Comparison of ENCODE assay signal across 1 cellular context in the genomic region with DNA sequence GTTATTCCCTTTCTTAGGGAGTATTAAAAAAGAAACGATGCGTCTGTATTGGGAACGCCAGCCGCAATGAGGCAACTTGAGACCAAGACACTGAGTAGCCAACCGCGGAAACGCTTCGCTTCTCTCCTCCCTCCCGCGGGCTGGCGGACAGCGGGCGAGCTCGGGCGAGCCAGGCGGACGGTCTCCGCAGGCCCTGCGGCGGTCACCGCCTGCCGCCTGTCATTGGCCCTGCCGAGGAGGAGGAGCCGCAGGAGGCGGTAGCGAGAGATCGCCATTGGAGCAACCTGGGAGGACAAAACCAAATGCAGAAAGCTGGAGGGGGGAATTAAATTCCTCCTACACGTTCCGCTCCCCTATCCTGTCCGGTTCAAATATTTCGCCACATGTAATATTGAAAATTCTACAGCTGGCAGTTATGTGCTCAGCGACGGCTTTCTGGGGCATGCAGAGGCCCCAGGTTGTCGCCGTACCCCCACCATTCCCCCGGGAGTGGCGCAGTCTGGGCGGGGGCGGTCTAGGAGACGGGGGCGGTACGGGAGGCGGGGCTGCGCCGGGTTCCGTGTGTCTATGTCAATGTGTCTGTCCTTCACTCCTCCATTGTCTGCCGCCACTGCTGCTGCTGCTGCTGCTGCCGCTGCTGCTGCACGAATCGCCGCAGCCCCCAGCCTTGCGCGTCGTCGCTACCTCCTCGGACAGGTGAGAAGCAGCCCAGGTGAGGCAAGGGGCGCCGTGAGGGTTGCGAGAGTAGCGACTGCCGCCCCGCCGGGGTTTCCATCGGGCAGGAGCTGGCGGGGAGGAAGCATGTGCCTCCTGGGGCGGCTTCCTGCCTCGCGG.
TF ChIP-seq lines count a peak whose summit lies in the region.

Gene ANKMY2 (minus strand): TSS at position 162 of the 834 bp plus-strand sequence. CDS start 181 bp downstream, outside the sequence.
Gene BZW2 (plus strand): TSS at position 589 of the 834 bp plus-strand sequence. CDS start 19,263 bp downstream, outside the sequence.

TF ChIP-seq in HepG2, 621 proteins besides CTCF, POLR2A, EP300 and RAD21 (continued from another document and continues in another):
- TF ChIP-seq ZBTB2 (CRISPR knock-in tag; IDR thresholded peaks at IDR 0.05; ENCODE audit: low read depth) (0 out of 2 replicates have a peak, but pooled peaks have one; percentile 37), HNF4G (IDR thresholded peaks at IDR 0.05; ENCODE audit: borderline replicate concordance, low read depth, low read length) (no peak), HNF4G (CRISPR knock-in tag; IDR thresholded peaks at IDR 0.05; ENCODE audit: borderline replicate concordance, low read depth) (no peak), SOX6 (IDR thresholded peaks at IDR 0.05) (no peak), SOX6 (CRISPR knock-in tag; IDR thresholded peaks at IDR 0.05) (peak; percentile 67; the same call in 1 of the 2 replicates), TP53 (CRISPR knock-in tag; conservative IDR thresholded peaks at IDR 0.05) (no peak), ZMYM3 (CRISPR knock-in tag; IDR thresholded peaks at IDR 0.05) (no peak), ARNT2 (CRISPR knock-in tag; IDR thresholded peaks at IDR 0.05; ENCODE audit: low read depth) (peak; percentile 60), NFATC3 (CRISPR knock-in tag; IDR thresholded peaks at IDR 0.05) (no peak), ZNF776 (CRISPR knock-in tag; IDR thresholded peaks at IDR 0.05) (peak; percentile 89; the same call in 1 of the 2 replicates), KDM1A (CRISPR knock-in tag; IDR thresholded peaks at IDR 0.05) (no peak), HDAC2 (CRISPR knock-in tag; IDR thresholded peaks at IDR 0.05) (no peak; the same call in 1 of the 2 replicates), SNAI1 (CRISPR knock-in tag; IDR thresholded peaks at IDR 0.05; ENCODE audit: borderline replicate concordance) (peak; percentile 78; the same call in 1 of the 2 replicates), THRA (CRISPR knock-in tag; IDR thresholded peaks at IDR 0.05; ENCODE audit: borderline replicate concordance) (peak; percentile 13; the same call in 1 of the 2 replicates), AGO1 (IDR thresholded peaks at IDR 0.05; ENCODE audit: low read depth, low read length, poor library complexity, severe bottlenecking) (peak; percentile 51), ZNF484 (CRISPR knock-in tag; IDR thresholded peaks at IDR 0.05; ENCODE audit: borderline replicate concordance, low read depth) (0 out of 2 replicates have a peak, but pooled peaks have one; percentile 55), ZNF362 (CRISPR knock-in tag; IDR thresholded peaks at IDR 0.05; ENCODE audit: borderline replicate concordance) (peak; percentile 22; the same call in 1 of the 2 replicates), ATF1 (CRISPR knock-in tag; IDR thresholded peaks at IDR 0.05) (no peak), SSRP1 (CRISPR knock-in tag; IDR thresholded peaks at IDR 0.05) (no peak), TOPORS (CRISPR knock-in tag; IDR thresholded peaks at IDR 0.05) (peak; percentile 0; the same call in 1 of the 2 replicates), ZNF143 (CRISPR knock-in tag; IDR thresholded peaks at IDR 0.05) (peak; percentile 8; the same call in 1 of the 2 replicates), ZNF883 (CRISPR knock-in tag; IDR thresholded peaks at IDR 0.05; ENCODE audit: not compliant biosample characterization) (peak; percentile 55), ZNF660 (CRISPR knock-in tag; IDR thresholded peaks at IDR 0.05; ENCODE audit: borderline replicate concordance, low read depth) (no peak), ZFX (CRISPR knock-in tag; IDR thresholded peaks at IDR 0.05; ENCODE audit: low read depth) (peak; percentile 81), ZBTB7B (CRISPR knock-in tag; IDR thresholded peaks at IDR 0.05) (peak; percentile 35), PITX1 (CRISPR knock-in tag; IDR thresholded peaks at IDR 0.05) (peak; percentile 65; the same call in 1 of the 2 replicates), ZNF75D (CRISPR knock-in tag; IDR thresholded peaks at IDR 0.05; ENCODE audit: borderline replicate concordance) (0 out of 2 replicates have a peak, but pooled peaks have one; percentile 44), ZNF121 (CRISPR knock-in tag; IDR thresholded peaks at IDR 0.05) (0 out of 2 replicates have a peak, but pooled peaks have one; percentile 9), ONECUT2 (CRISPR knock-in tag; IDR thresholded peaks at IDR 0.05) (no peak), TBX2 (CRISPR knock-in tag; IDR thresholded peaks at IDR 0.05; ENCODE audit: borderline replicate concordance) (0 out of 2 replicates have a peak, but pooled peaks have one; percentile 26), TOE1 (CRISPR knock-in tag; IDR thresholded peaks at IDR 0.05) (no peak), ZNF616 (CRISPR knock-in tag; IDR thresholded peaks at IDR 0.05; ENCODE audit: low read depth) (no peak), HOXA5 (CRISPR knock-in tag; IDR thresholded peaks at IDR 0.05) (no peak; the same call in 1 of the 2 replicates), MED1 (CRISPR knock-in tag; IDR thresholded peaks at IDR 0.05) (peak; percentile 65; the same call in 1 of the 2 replicates), ZNF839 (CRISPR knock-in tag; IDR thresholded peaks at IDR 0.05; ENCODE audit: borderline replicate concordance) (peak; percentile 20; the same call in 1 of the 2 replicates), HES4 (CRISPR knock-in tag; IDR thresholded peaks at IDR 0.05; ENCODE audit: borderline replicate concordance) (0 out of 2 replicates have a peak, but pooled peaks have one; percentile 20), ZFP36 (IDR thresholded peaks at IDR 0.05; ENCODE audit: borderline replicate concordance, low read depth, low read length, partially characterized antibody) (no peak), NCOA2 (CRISPR knock-in tag; IDR thresholded peaks at IDR 0.05) (peak; percentile 47), PRDM10 (CRISPR knock-in tag; IDR thresholded peaks at IDR 0.05; ENCODE audit: low read depth) (peak; percentile 100)
- TF ChIP-seq, protein P1, sequence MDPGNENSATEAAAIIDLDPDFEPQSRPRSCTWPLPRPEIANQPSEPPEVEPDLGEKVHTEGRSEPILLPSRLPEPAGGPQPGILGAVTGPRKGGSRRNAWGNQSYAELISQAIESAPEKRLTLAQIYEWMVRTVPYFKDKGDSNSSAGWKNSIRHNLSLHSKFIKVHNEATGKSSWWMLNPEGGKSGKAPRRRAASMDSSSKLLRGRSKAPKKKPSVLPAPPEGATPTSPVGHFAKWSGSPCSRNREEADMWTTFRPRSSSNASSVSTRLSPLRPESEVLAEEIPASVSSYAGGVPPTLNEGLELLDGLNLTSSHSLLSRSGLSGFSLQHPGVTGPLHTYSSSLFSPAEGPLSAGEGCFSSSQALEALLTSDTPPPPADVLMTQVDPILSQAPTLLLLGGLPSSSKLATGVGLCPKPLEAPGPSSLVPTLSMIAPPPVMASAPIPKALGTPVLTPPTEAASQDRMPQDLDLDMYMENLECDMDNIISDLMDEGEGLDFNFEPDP (CRISPR knock-in tag; conservative IDR thresholded peaks at IDR 0.05) = 0 out of 2 replicates have a peak, but pooled peaks have one; percentile 75
- TF ChIP-seq, protein P2, sequence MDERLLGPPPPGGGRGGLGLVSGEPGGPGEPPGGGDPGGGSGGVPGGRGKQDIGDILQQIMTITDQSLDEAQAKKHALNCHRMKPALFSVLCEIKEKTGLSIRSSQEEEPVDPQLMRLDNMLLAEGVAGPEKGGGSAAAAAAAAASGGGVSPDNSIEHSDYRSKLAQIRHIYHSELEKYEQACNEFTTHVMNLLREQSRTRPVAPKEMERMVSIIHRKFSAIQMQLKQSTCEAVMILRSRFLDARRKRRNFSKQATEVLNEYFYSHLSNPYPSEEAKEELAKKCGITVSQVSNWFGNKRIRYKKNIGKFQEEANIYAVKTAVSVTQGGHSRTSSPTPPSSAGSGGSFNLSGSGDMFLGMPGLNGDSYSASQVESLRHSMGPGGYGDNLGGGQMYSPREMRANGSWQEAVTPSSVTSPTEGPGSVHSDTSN (CRISPR knock-in tag; IDR thresholded peaks at IDR 0.05) = no peak
- TF ChIP-seq, protein P3, sequence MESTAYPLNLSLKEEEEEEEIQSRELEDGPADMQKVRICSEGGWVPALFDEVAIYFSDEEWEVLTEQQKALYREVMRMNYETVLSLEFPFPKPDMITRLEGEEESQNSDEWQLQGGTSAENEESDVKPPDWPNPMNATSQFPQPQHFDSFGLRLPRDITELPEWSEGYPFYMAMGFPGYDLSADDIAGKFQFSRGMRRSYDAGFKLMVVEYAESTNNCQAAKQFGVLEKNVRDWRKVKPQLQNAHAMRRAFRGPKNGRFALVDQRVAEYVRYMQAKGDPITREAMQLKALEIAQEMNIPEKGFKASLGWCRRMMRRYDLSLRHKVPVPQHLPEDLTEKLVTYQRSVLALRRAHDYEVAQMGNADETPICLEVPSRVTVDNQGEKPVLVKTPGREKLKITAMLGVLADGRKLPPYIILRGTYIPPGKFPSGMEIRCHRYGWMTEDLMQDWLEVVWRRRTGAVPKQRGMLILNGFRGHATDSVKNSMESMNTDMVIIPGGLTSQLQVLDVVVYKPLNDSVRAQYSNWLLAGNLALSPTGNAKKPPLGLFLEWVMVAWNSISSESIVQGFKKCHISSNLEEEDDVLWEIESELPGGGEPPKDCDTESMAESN (CRISPR knock-in tag; conservative IDR thresholded peaks at IDR 0.05) = peak; percentile 83
- TF ChIP-seq, protein P4, sequence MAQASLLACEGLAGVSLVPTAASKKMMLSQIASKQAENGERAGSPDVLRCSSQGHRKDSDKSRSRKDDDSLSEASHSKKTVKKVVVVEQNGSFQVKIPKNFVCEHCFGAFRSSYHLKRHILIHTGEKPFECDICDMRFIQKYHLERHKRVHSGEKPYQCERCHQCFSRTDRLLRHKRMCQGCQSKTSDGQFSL (CRISPR knock-in tag; IDR thresholded peaks at IDR 0.05) = peak; percentile 98
- TF ChIP-seq, protein P5, sequence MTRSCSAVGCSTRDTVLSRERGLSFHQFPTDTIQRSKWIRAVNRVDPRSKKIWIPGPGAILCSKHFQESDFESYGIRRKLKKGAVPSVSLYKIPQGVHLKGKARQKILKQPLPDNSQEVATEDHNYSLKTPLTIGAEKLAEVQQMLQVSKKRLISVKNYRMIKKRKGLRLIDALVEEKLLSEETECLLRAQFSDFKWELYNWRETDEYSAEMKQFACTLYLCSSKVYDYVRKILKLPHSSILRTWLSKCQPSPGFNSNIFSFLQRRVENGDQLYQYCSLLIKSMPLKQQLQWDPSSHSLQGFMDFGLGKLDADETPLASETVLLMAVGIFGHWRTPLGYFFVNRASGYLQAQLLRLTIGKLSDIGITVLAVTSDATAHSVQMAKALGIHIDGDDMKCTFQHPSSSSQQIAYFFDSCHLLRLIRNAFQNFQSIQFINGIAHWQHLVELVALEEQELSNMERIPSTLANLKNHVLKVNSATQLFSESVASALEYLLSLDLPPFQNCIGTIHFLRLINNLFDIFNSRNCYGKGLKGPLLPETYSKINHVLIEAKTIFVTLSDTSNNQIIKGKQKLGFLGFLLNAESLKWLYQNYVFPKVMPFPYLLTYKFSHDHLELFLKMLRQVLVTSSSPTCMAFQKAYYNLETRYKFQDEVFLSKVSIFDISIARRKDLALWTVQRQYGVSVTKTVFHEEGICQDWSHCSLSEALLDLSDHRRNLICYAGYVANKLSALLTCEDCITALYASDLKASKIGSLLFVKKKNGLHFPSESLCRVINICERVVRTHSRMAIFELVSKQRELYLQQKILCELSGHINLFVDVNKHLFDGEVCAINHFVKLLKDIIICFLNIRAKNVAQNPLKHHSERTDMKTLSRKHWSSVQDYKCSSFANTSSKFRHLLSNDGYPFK (CRISPR knock-in tag; IDR thresholded peaks at IDR 0.05; ENCODE audit: borderline replicate concordance) = peak; percentile 34; the same call in 1 of the 2 replicates
